28 cellular contexts compared by ENCODE assay signal in genomic region chr3:136311971-136312370, GRCh38.
DNase-seq lines count a peak whose midpoint lies in the region; ATAC-seq, FAIRE-seq and TF ChIP-seq lines count a peak whose summit lies in the region.
"Had no signal": no experiment of that assay in that cellular context is flagged by ENCODE, and none has a peak within 500 bp of the region (broad histone marks: within the 10 kb centered on the region; RNA-seq: fewer than 3 reads in every experiment).

No MANE protein-coding gene starts in this region.

- no peaks in the 10 kb centered on the region for H3K79me2 ChIP-seq in HepG2 (ENCODE audit: insufficient read depth, low read length)

- H3K27me3 ChIP-seq in HepG2 (ENCODE audit: control insufficient read depth in 1 of 2, insufficient read depth in 2 of 2, low read length in 2 of 2) (no peaks in the 10 kb centered on the region), right lobe of liver (no peaks in the 10 kb centered on the region)
- H3K27me3 ChIP-seq: colonic mucosa, neutrophil had no signal

- no peak overlapping the region for H3K4me2 ChIP-seq in HepG2 (ENCODE audit: low read depth, low read length)

- H3K27ac ChIP-seq in HepG2 (ENCODE audit: extremely low read length, insufficient read depth, low read length), result no peak overlapping the region
- no peak overlapping the region for H3K27ac ChIP-seq in right lobe of liver
- H3K27ac ChIP-seq: colonic mucosa, left ventricle myocardium inferior, neutrophil had no signal

- BruUV-seq in HepG2 (replicated peaks; lab: Mats Ljungman, UMichigan), result no TSS peak

- H4K20me1 ChIP-seq in HepG2 (ENCODE audit: insufficient read depth, low read length), result no peaks in the 10 kb centered on the region

- 89% methylated on average over 5 of the region's 5 CpGs for WGBS in HepG2 (ENCODE audit: low lambda C conversion rate)
- WGBS in right lobe of liver (ENCODE audit: insufficient coverage, low coverage, low lambda C conversion rate, missing lambda C conversion rate), result 92% methylated on average over 5 of the region's 5 CpGs

- ATAC-seq in HepG2 (no peak), right lobe of liver (no peak), GM19023 (IDR thresholded peaks at IDR 0.05; ENCODE audit: unreplicated experiment) (no peak), HG03565 (IDR thresholded peaks at IDR 0.05; ENCODE audit: unreplicated experiment) (no peak)
- ATAC-seq: activated CD8-positive, alpha-beta T cell treated with anti-CD3 and anti-CD28 coated beads, Interleukin-2, amount 10 ng/mL, durations not matched to agents 7 days and 5 days; naive thymus-derived CD4-positive, alpha-beta T cell; right cardiac atrium; stimulated activated naive CD8-positive, alpha-beta T cell treated with anti-CD3 and anti-CD28 coated beads, Interleukin-15, amount 100 ng/mL, for 72 hours had no signal

- FAIRE-seq in HepG2 (lab: Jason Lieb, UNC) (no peak), RCC 7860 (lab: Jason Lieb, UNC) (no peak)
- FAIRE-seq: D721Med, GM18507, urothelium cell line had no signal

- POLR2A ChIA-PET in HepG2 (lab: Yijun Ruan, JAX), result no interaction called here

- no peak for TF ChIP-seq RAD21 in HepG2 (CRISPR knock-in tag; IDR thresholded peaks at IDR 0.05)

- DNase-seq in HepG2 (ENCODE audit: low spot score), result no peak
- no peak for DNase-seq in right lobe of liver
- DNase-seq in RCC 7860 (ENCODE audit: low spot score), result peak; percentile 1
- peak; percentile 6 for DNase-seq in fibroblast of peridontal ligament (ENCODE audit: extremely low read depth)
- DNase-seq in kidney tubule cell (ENCODE audit: low spot score), result no peak
- DNase-seq in GF-D8 (lab: John Stamatoyannopoulos, UW), result no peak
- DNase-seq: activated CD4-positive, alpha-beta T cell treated with anti-CD3 and anti-CD28 coated beads for 1 hour; activated CD8-positive, alpha-beta T cell treated with anti-CD3 and anti-CD28 coated beads, Interleukin-2, amount 10 ng/mL, durations not matched to agents 7 days and 5 days; CD4-positive, alpha-beta memory T cell; colonic mucosa; effector CD4-positive, alpha-beta T cell; HCEC 1CT; islet precursor cell; left ventricle myocardium inferior; naive thymus-derived CD4-positive, alpha-beta T cell; NCI-H1694; NCI-H446 treated with DMSO at 0.1 percent for 48 hours; NCI-H774; posterior cingulate gyrus; right cardiac atrium; stimulated activated naive CD8-positive, alpha-beta T cell treated with anti-CD3 and anti-CD28 coated beads, Interleukin-15, amount 100 ng/mL, for 72 hours; T-helper 2 cell had no signal

- intact Hi-C loops in HepG2 (cut with micrococcal nuclease; ENCODE audit: unreplicated experiment), result no loop called here
- intact Hi-C loops in right lobe of liver (cut with DNase I), result no loop called here

- TF ChIP-seq POLR2A in HepG2 (IDR thresholded peaks at IDR 0.05; ENCODE audit: insufficient read depth in 1 of 2, low read depth in 2 of 2, low read length in 2 of 2) (no peak), right lobe of liver (IDR thresholded peaks at IDR 0.05) (no peak)

- no peaks in the 10 kb centered on the region for H3K4me1 ChIP-seq in HepG2 (ENCODE audit: insufficient read depth, low read length)
- no peaks in the 10 kb centered on the region for H3K4me1 ChIP-seq in right lobe of liver
- H3K4me1 ChIP-seq: colonic mucosa, left ventricle myocardium inferior had no signal

- H3K9ac ChIP-seq in HepG2 (ENCODE audit: insufficient read depth, low read depth, low read length), result no peak overlapping the region

- in situ Hi-C loops in HepG2 (cut with HindIII; ENCODE audit: extremely low pct_ligation_motif_present, low pct_unique_long_range_greater_than_20kb), result no loop called here

- H2AFZ ChIP-seq in HepG2 (ENCODE audit: low read length), result no peak overlapping the region

- no peaks in the 10 kb centered on the region for H3K9me3 ChIP-seq in HepG2 (ENCODE audit: low read length)
- no peaks in the 10 kb centered on the region for H3K9me3 ChIP-seq in right lobe of liver
- H3K9me3 ChIP-seq: colonic mucosa, left ventricle myocardium inferior, neutrophil had no signal

- TF ChIP-seq CTCF in HepG2 (CRISPR knock-in tag; IDR thresholded peaks at IDR 0.05) (no peak), right lobe of liver (IDR thresholded peaks at IDR 0.05) (no peak)

- no peak overlapping the region for H3K4me3 ChIP-seq in HepG2 (replicated peaks in 1 of 3; ENCODE audit: insufficient read depth in 1 of 3, low read depth in 2 of 3, low read length in 3 of 3)
- no peak overlapping the region for H3K4me3 ChIP-seq in right lobe of liver
- H3K4me3 ChIP-seq: colonic mucosa, left ventricle myocardium inferior had no signal

- peaks cover 3% of the 10 kb centered on the region in 2 experiments; a peak in 1 of 5 replicates for H3K36me3 ChIP-seq in HepG2 (replicated peaks in 1 of 2; ENCODE audit: control insufficient read depth in 1 of 2, insufficient read depth in 2 of 2, low read length in 2 of 2)
- peaks cover 0 to 8% (median 0%) of the 10 kb centered on the region in 4 donors for H3K36me3 ChIP-seq in right lobe of liver
- H3K36me3 ChIP-seq: colonic mucosa, neutrophil had no signal

- CTCF ChIA-PET in HepG2 (lab: Yijun Ruan, JAX; ENCODE audit: low intra/inter-chr PET ratio, low total read pairs), result no interaction called here

- TF ChIP-seq EP300 in HepG2 (IDR thresholded peaks at IDR 0.05; ENCODE audit: low read depth in 2 of 2, low read length in 2 of 2), result no peak
- TF ChIP-seq EP300 in HepG2 (CRISPR knock-in tag; IDR thresholded peaks at IDR 0.05; ENCODE audit: borderline replicate concordance), result no peak

TF ChIP-seq in HepG2, 621 proteins besides CTCF, POLR2A, EP300 and RAD21:
- peak; percentile 74 for TF ChIP-seq CEBPB (IDR thresholded peaks at IDR 0.05; ENCODE audit: borderline replicate concordance, low read depth, low read length)
- no peak for TF ChIP-seq E2F5 (CRISPR knock-in tag; conservative IDR thresholded peaks at IDR 0.05)

Comparison
In these comparisons a context has a peak if more than half of its experiments do, and no peak if none do; other contexts are left out.
1. DNase-seq: peak in RCC 7860 (single experiment) and fibroblast of peridontal ligament (single experiment); none in HepG2 (single experiment), right lobe of liver (0 of 3), kidney tubule cell (single experiment) and GF-D8 (single experiment).